ENCODE assay signal across 1 cellular context in the genomic region with DNA sequence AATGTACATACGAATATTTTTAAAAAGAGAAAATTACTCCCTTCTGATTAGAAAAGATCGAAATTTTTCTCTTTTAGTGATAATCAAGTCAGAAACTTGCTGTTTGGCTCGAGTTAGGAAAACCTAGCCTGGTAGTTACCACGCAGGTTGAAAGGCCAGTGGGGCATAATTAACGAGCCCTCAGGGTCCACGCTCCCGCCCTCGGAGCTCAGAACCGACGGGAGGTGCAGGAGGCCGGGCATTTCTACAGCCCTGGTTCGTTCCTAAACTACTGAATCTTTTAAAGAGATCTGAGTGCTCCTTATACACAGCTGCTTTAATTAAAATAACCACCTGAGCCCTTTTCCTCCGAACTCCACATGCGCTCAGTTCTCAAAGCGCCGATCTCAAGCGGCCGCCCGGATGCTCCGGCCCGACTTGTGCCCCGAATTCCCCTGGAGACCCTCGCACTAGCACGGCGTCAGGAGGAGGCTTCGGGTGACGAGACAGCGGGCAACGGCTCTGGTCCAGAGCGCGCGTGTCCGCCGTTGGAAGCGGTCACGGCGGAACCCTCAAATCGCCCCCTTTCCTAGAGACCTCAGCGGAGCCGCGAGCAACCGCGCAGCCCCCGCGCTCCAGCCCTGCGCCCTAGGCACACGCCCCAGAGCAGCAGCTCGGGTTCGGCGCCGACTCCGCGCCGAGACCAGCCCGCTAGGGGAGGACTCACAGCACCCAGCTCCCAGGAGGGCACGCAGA.
TF ChIP-seq lines count a peak whose summit lies in the region.

No MANE protein-coding gene starts in this region.

TF ChIP-seq in K562, 482 proteins besides CTCF, POLR2A, EP300 and RAD21 (continued from another document):
- TF ChIP-seq, protein P1, sequence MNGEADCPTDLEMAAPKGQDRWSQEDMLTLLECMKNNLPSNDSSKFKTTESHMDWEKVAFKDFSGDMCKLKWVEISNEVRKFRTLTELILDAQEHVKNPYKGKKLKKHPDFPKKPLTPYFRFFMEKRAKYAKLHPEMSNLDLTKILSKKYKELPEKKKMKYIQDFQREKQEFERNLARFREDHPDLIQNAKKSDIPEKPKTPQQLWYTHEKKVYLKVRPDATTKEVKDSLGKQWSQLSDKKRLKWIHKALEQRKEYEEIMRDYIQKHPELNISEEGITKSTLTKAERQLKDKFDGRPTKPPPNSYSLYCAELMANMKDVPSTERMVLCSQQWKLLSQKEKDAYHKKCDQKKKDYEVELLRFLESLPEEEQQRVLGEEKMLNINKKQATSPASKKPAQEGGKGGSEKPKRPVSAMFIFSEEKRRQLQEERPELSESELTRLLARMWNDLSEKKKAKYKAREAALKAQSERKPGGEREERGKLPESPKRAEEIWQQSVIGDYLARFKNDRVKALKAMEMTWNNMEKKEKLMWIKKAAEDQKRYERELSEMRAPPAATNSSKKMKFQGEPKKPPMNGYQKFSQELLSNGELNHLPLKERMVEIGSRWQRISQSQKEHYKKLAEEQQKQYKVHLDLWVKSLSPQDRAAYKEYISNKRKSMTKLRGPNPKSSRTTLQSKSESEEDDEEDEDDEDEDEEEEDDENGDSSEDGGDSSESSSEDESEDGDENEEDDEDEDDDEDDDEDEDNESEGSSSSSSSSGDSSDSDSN (IDR thresholded peaks at IDR 0.05; ENCODE audit: borderline replicate concordance in 1 of 2, low read depth in 2 of 2, low read length in 2 of 2), result peak in 1 of 2 experiments; percentile 22; a peak in 1 of 4 replicates
- TF ChIP-seq, protein P2, sequence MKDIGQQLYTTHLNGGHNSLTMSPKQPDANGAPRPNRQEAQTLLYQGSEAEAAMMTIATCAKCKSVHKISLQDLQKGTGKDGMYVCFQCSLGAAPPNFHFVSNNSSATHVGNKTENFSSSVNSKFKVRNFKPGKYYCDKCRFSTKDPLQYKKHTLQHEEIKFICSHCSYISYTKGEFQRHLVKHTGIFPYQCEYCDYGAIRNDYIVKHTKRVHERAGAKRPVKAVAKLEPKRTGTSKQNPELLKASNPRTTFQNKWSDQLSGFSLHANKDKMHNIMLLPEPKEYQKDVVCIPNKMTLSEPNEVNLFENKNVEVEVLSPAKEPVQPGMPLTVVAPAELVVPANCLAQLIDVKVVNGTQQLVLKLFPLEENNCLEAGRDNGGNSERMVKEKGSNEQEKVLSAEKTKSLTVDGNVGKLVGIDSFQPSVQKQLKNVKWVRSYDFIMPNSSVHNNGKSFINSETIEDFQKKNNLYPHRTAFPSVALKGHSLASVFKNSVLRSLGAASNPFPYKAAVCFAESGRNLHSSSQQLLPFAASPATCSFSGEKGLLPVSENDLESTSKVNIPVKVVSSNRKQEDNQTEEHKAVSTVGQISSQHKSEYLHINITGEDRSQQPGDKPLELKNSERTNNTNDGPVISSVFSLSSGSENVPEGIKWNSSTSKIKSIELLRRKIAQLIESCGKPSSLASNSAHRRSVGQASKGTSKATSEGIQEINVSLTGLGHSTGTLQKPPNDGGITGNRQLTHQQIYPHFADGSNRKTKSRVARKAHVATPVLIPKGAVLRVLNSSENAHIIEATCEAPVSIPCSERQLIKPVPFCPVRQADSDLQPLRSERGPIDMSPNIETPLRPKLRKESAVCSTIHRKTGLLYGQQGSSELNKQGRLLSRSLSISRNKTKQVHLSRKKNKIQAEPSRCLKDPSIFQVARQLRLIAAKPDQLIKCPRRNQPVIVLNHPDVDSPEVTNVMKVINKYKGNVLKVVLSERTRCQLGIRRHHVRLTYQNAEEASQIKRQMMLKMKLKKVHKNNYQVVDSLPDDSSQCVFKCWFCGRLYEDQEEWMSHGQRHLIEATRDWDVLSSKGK (CRISPR knock-in tag; IDR thresholded peaks at IDR 0.05), result no peak
- no peak for TF ChIP-seq ZNF146 (CRISPR knock-in tag; IDR thresholded peaks at IDR 0.05; ENCODE audit: unreplicated experiment)
- TF ChIP-seq, protein P3, sequence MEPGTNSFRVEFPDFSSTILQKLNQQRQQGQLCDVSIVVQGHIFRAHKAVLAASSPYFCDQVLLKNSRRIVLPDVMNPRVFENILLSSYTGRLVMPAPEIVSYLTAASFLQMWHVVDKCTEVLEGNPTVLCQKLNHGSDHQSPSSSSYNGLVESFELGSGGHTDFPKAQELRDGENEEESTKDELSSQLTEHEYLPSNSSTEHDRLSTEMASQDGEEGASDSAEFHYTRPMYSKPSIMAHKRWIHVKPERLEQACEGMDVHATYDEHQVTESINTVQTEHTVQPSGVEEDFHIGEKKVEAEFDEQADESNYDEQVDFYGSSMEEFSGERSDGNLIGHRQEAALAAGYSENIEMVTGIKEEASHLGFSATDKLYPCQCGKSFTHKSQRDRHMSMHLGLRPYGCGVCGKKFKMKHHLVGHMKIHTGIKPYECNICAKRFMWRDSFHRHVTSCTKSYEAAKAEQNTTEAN (CRISPR knock-in tag; IDR thresholded peaks at IDR 0.05), result 0 out of 2 replicates have a peak, but pooled peaks have one; percentile 27
- no peak for TF ChIP-seq SMAD4 (CRISPR knock-in tag; conservative IDR thresholded peaks at IDR 0.05)
- 0 out of 2 replicates have a peak, but pooled peaks have one; percentile 15 for TF ChIP-seq NR4A1 (CRISPR knock-in tag; IDR thresholded peaks at IDR 0.05)
- TF ChIP-seq NR4A1 (tag; IDR thresholded peaks at IDR 0.05), result no peak
- TF ChIP-seq, protein P4, sequence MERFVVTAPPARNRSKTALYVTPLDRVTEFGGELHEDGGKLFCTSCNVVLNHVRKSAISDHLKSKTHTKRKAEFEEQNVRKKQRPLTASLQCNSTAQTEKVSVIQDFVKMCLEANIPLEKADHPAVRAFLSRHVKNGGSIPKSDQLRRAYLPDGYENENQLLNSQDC (CRISPR knock-in tag; IDR thresholded peaks at IDR 0.05), result no peak
- no peak for TF ChIP-seq ZZZ3 (IDR thresholded peaks at IDR 0.05)
- peak; percentile 64 to 75 for TF ChIP-seq NRF1 (conservative IDR thresholded peaks at IDR 0.05 in 1 of 2, IDR thresholded peaks at IDR 0.05 in 1 of 2)
- TF ChIP-seq, protein P5, sequence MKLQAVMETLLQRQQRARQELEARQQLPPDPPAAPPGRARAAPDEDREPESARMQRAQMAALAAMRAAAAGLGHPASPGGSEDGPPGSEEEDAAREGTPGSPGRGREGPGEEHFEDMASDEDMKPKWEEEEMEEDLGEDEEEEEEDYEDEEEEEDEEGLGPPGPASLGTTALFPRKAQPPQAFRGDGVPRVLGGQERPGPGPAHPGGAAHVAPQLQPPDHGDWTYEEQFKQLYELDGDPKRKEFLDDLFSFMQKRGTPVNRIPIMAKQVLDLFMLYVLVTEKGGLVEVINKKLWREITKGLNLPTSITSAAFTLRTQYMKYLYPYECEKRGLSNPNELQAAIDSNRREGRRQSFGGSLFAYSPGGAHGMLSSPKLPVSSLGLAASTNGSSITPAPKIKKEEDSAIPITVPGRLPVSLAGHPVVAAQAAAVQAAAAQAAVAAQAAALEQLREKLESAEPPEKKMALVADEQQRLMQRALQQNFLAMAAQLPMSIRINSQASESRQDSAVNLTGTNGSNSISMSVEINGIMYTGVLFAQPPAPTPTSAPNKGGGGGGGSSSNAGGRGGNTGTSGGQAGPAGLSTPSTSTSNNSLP (IDR thresholded peaks at IDR 0.05; ENCODE audit: borderline replicate concordance, low read depth, low read length), result no peak
- TF ChIP-seq, protein P6, sequence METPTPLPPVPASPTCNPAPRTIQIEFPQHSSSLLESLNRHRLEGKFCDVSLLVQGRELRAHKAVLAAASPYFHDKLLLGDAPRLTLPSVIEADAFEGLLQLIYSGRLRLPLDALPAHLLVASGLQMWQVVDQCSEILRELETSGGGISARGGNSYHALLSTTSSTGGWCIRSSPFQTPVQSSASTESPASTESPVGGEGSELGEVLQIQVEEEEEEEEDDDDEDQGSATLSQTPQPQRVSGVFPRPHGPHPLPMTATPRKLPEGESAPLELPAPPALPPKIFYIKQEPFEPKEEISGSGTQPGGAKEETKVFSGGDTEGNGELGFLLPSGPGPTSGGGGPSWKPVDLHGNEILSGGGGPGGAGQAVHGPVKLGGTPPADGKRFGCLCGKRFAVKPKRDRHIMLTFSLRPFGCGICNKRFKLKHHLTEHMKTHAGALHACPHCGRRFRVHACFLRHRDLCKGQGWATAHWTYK (CRISPR knock-in tag; IDR thresholded peaks at IDR 0.05), result no peak
- TF ChIP-seq, protein P7, sequence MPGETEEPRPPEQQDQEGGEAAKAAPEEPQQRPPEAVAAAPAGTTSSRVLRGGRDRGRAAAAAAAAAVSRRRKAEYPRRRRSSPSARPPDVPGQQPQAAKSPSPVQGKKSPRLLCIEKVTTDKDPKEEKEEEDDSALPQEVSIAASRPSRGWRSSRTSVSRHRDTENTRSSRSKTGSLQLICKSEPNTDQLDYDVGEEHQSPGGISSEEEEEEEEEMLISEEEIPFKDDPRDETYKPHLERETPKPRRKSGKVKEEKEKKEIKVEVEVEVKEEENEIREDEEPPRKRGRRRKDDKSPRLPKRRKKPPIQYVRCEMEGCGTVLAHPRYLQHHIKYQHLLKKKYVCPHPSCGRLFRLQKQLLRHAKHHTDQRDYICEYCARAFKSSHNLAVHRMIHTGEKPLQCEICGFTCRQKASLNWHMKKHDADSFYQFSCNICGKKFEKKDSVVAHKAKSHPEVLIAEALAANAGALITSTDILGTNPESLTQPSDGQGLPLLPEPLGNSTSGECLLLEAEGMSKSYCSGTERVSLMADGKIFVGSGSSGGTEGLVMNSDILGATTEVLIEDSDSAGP (CRISPR knock-in tag; IDR thresholded peaks at IDR 0.05), result no peak
TF ChIP-seq in K562: peak in this region for 36.
